8 cellular contexts compared by ENCODE assay signal in genomic region chr11:113773092-113773415, GRCh38. TPM values are rescaled to one million over a fixed set of nuclear protein-coding genes. Genes with fewer than 3 reads are reported as not detected.
DNase-seq lines count a peak whose midpoint lies in the region; ATAC-seq and TF ChIP-seq lines count a peak whose summit lies in the region.

No MANE protein-coding gene starts in this region.

- H3K27me3 ChIP-seq in duodenal mucosa (ENCODE audit: control insufficient read depth in 1 of 2, insufficient read depth in 2 of 2, low read length in 2 of 2), result no peaks in the 10 kb centered on the region

- peak overlapping the region; percentile 86 for H3K27ac Mint-ChIP-seq in activated naive CD4-positive, alpha-beta T cell treated with anti-CD3 and anti-CD28 coated beads, Interleukin-2, amount 10 ng/mL, durations not matched to agents 7 days and 5 days

- peak; percentile 55 for ATAC-seq in mucosa of descending colon
- no peak for ATAC-seq in GM18519 (IDR thresholded peaks at IDR 0.05; ENCODE audit: low FRiP score, unreplicated experiment)

- H3K4me1 ChIP-seq in duodenal mucosa (ENCODE audit: control insufficient read depth in 1 of 2, insufficient read depth in 2 of 2, low read length in 2 of 2) (peaks cover 5 to 11% of the 10 kb centered on the region in 2 donors), mucosa of descending colon (ENCODE audit: low read depth) (peaks cover 11% of the 10 kb centered on the region)

- peak overlapping the region; percentile 97 to 99 for H3K9ac ChIP-seq in duodenal mucosa (ENCODE audit: low read depth in 1 of 2, low read length in 2 of 2)

- no peak for DNase-seq in activated naive CD4-positive, alpha-beta T cell treated with anti-CD3 and anti-CD28 coated beads, Interleukin-2, amount 10 ng/mL, durations not matched to agents 7 days and 5 days
- DNase-seq in activated naive CD4-positive, alpha-beta T cell (lab: John Stamatoyannopoulos, UW), result no peak
- DNase-seq in NCI-H69 (lab: John Stamatoyannopoulos, UW) (peak; percentile 68), mucosa of descending colon (peak in 2 of 3 donors; percentile 36 to 62), DMS153 treated with DMSO at 0.1 percent for 48 hours (lab: John Stamatoyannopoulos, UW; ENCODE audit: unreplicated experiment) (no peak), ecto neural progenitor cell (ENCODE audit: low spot score) (no peak)

- peak overlapping the region; percentile 63 for H3K27ac ChIP-seq in duodenal mucosa (ENCODE audit: low read depth, low read length)

- H3K4me3 ChIP-seq in duodenal mucosa (ENCODE audit: low read depth in 1 of 2, low read length in 2 of 2) (peak overlapping the region; percentile 98 to 100), mucosa of descending colon (peak overlapping the region; percentile 59)

- intact Hi-C loops in mucosa of descending colon (cut with DNase I, micrococcal nuclease), result no loop called here

- CTCF ChIA-PET in activated naive CD4-positive, alpha-beta T cell treated with anti-CD3 and anti-CD28 coated beads, Interleukin-2, amount 10 ng/mL, durations not matched to agents 7 days and 5 days (lab: Charles Lee), result interaction anchor here (1.1 kb wide), 1 partner anchor 186 kb away, joined by 4 read pairs; no protein-coding TSS in a partner anchor

- H3K27me3 Mint-ChIP-seq in activated naive CD4-positive, alpha-beta T cell treated with anti-CD3 and anti-CD28 coated beads, Interleukin-2, amount 10 ng/mL, durations not matched to agents 7 days and 5 days, result peaks cover 10% of the 10 kb centered on the region

- peak overlapping the region; percentile 95 for H3K4me3 Mint-ChIP-seq in activated naive CD4-positive, alpha-beta T cell treated with anti-CD3 and anti-CD28 coated beads, Interleukin-2, amount 10 ng/mL, durations not matched to agents 7 days and 5 days

- H3K36me3 ChIP-seq in duodenal mucosa (ENCODE audit: control insufficient read depth in 1 of 2, insufficient read depth in 2 of 2, low read length in 2 of 2), result peaks cover 0 to 3% of the 10 kb centered on the region in 2 donors
- H3K36me3 ChIP-seq in mucosa of descending colon (ENCODE audit: low read depth), result peaks cover 5% of the 10 kb centered on the region

- no peaks in the 10 kb centered on the region for H3K9me3 Mint-ChIP-seq in activated naive CD4-positive, alpha-beta T cell treated with anti-CD3 and anti-CD28 coated beads, Interleukin-2, amount 10 ng/mL, durations not matched to agents 7 days and 5 days

- TF ChIP-seq CTCF in mucosa of descending colon (IDR thresholded peaks at IDR 0.05), result no peak

- peaks cover 15% of the 10 kb centered on the region for H3K36me3 Mint-ChIP-seq in activated naive CD4-positive, alpha-beta T cell treated with anti-CD3 and anti-CD28 coated beads, Interleukin-2, amount 10 ng/mL, durations not matched to agents 7 days and 5 days

- H3K9me3 ChIP-seq in duodenal mucosa (ENCODE audit: control insufficient read depth in 1 of 2, low read length in 2 of 2), result no peaks in the 10 kb centered on the region
- H3K9me3 ChIP-seq in mucosa of descending colon, result no peaks in the 10 kb centered on the region

- peaks cover 33% of the 10 kb centered on the region for H3K4me1 Mint-ChIP-seq in activated naive CD4-positive, alpha-beta T cell treated with anti-CD3 and anti-CD28 coated beads, Interleukin-2, amount 10 ng/mL, durations not matched to agents 7 days and 5 days

RNA-seq across cellular contexts. Expression of gene ZW10, which starts 0.4 kb away (rescaled TPM):
- total RNA-seq in mucosa of descending colon, result 10 to 100 TPM; 10.5 to 12.3 (median 11.1) TPM

RNA-seq across cellular contexts. Expression of gene CLDN25, which starts 6.5 kb away (rescaled TPM):
- not detected for total RNA-seq in mucosa of descending colon

Comparison
In these comparisons a context has a peak if more than half of its experiments do, and no peak if none do; other contexts are left out.
1. DNase-seq: peak in NCI-H69 (single experiment) and mucosa of descending colon (2 of 3); none in activated naive CD4-positive, alpha-beta T cell treated with anti-CD3 and anti-CD28 coated beads, Interleukin-2, amount 10 ng/mL, durations not matched to agents 7 days and 5 days (single experiment), activated naive CD4-positive, alpha-beta T cell (0 of 4), DMS153 treated with DMSO at 0.1 percent for 48 hours (single experiment) and ecto neural progenitor cell (single experiment).